1 cellular context compared by ENCODE assay signal in the genomic region with DNA sequence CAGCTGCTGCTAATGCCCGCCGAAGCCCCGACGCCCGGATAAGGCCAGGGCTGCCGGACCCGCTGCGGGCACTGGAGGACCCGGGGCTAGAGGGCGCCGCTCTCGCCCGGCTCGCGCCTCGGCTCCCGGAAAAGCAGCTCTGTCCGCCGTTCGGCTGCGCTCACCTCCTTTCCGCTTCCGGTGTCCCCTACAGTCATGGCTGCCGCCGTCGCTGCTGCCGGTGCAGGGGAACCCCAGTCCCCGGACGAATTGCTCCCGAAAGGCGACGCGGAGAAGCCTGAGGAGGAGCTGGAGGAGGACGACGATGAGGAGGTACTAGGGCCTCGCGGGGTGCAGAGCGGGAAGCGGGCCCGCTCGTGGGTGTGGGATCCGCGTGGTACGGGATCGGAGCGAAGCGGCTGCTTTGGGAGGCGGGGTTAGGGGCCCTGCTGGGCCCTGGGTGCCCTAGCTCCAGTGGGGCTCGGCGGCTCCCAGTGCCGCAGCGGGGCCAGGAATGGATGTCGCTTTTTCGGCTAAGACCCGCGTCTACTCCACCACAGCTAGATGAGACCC.
TF ChIP-seq lines count a peak whose summit lies in the region.

TSS of gene TOMM22 (plus strand) at position 174 of the 552 bp plus-strand sequence. CDS start at position 196, 22 bp downstream.

TF ChIP-seq in GM12878, 131 proteins besides CTCF, POLR2A, EP300 and RAD21 (continued from another document and continues in another):
- TF ChIP-seq ZBTB11 (CRISPR knock-in tag; IDR thresholded peaks at IDR 0.05) (peak; percentile 79), REST (IDR thresholded peaks at IDR 0.05; ENCODE audit: low read depth, low read length) (no peak), IKZF2 (IDR thresholded peaks at IDR 0.05) (peak in 1 of 2 experiments; percentile 33; a peak in 1 of 4 replicates), PKNOX1 (IDR thresholded peaks at IDR 0.05) (peak; percentile 65), CUX1 (IDR thresholded peaks at IDR 0.05; ENCODE audit: insufficient replicate concordance, low read depth, low read length) (no peak), IKZF1 (conservative IDR thresholded peaks at IDR 0.05) (peak; percentile 98), PAX5 (IDR thresholded peaks at IDR 0.05; ENCODE audit: borderline replicate concordance, low read depth, low read length) (no peak), BHLHE40 (IDR thresholded peaks at IDR 0.05; ENCODE audit: borderline replicate concordance in 1 of 2, low read depth in 2 of 2, low read length in 1 of 2) (peak; percentile 49 to 70; a peak in 3 of 4 replicates), NR2C1 (IDR thresholded peaks at IDR 0.05) (peak; percentile 93), PML (IDR thresholded peaks at IDR 0.05; ENCODE audit: low read length) (peak; percentile 87; the same call in 1 of the 2 replicates), NR2C2 (IDR thresholded peaks at IDR 0.05; ENCODE audit: borderline replicate concordance, control insufficient read depth, insufficient read length, low read depth) (no peak), STAT1 (conservative IDR thresholded peaks at IDR 0.05) (0 out of 2 replicates have a peak, but pooled peaks have one; percentile 72), BMI1 (IDR thresholded peaks at IDR 0.05; ENCODE audit: borderline replicate concordance) (no peak), DPF2 (IDR thresholded peaks at IDR 0.05) (peak; percentile 60; the same call in 1 of the 2 replicates), CHD4 (IDR thresholded peaks at IDR 0.05) (no peak), MTA2 (IDR thresholded peaks at IDR 0.05; ENCODE audit: low read depth) (no peak), RB1 (IDR thresholded peaks at IDR 0.05; ENCODE audit: borderline replicate concordance) (peak; percentile 90; the same call in 1 of the 2 replicates), TCF12 (IDR thresholded peaks at IDR 0.05; ENCODE audit: low read depth, low read length) (peak; percentile 40; the same call in 1 of the 2 replicates), USF2 (IDR thresholded peaks at IDR 0.05; ENCODE audit: borderline replicate concordance, low read depth, low read length) (no peak), ZZZ3 (IDR thresholded peaks at IDR 0.05; ENCODE audit: control insufficient read depth, insufficient read length, low read depth) (no peak), NRF1 (conservative IDR thresholded peaks at IDR 0.05; ENCODE audit: low read depth, low read length) (no peak)
- TF ChIP-seq, protein P1, sequence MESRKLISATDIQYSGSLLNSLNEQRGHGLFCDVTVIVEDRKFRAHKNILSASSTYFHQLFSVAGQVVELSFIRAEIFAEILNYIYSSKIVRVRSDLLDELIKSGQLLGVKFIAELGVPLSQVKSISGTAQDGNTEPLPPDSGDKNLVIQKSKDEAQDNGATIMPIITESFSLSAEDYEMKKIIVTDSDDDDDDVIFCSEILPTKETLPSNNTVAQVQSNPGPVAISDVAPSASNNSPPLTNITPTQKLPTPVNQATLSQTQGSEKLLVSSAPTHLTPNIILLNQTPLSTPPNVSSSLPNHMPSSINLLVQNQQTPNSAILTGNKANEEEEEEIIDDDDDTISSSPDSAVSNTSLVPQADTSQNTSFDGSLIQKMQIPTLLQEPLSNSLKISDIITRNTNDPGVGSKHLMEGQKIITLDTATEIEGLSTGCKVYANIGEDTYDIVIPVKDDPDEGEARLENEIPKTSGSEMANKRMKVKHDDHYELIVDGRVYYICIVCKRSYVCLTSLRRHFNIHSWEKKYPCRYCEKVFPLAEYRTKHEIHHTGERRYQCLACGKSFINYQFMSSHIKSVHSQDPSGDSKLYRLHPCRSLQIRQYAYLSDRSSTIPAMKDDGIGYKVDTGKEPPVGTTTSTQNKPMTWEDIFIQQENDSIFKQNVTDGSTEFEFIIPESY (IDR thresholded peaks at IDR 0.05), result peak; percentile 66; the same call in 1 of the 2 replicates
- TF ChIP-seq, protein P2, sequence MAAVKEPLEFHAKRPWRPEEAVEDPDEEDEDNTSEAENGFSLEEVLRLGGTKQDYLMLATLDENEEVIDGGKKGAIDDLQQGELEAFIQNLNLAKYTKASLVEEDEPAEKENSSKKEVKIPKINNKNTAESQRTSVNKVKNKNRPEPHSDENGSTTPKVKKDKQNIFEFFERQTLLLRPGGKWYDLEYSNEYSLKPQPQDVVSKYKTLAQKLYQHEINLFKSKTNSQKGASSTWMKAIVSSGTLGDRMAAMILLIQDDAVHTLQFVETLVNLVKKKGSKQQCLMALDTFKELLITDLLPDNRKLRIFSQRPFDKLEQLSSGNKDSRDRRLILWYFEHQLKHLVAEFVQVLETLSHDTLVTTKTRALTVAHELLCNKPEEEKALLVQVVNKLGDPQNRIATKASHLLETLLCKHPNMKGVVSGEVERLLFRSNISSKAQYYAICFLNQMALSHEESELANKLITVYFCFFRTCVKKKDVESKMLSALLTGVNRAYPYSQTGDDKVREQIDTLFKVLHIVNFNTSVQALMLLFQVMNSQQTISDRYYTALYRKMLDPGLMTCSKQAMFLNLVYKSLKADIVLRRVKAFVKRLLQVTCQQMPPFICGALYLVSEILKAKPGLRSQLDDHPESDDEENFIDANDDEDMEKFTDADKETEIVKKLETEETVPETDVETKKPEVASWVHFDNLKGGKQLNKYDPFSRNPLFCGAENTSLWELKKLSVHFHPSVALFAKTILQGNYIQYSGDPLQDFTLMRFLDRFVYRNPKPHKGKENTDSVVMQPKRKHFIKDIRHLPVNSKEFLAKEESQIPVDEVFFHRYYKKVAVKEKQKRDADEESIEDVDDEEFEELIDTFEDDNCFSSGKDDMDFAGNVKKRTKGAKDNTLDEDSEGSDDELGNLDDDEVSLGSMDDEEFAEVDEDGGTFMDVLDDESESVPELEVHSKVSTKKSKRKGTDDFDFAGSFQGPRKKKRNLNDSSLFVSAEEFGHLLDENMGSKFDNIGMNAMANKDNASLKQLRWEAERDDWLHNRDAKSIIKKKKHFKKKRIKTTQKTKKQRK (IDR thresholded peaks at IDR 0.05; ENCODE audit: low read depth, low read length), result no peak
- TF ChIP-seq, protein P3, sequence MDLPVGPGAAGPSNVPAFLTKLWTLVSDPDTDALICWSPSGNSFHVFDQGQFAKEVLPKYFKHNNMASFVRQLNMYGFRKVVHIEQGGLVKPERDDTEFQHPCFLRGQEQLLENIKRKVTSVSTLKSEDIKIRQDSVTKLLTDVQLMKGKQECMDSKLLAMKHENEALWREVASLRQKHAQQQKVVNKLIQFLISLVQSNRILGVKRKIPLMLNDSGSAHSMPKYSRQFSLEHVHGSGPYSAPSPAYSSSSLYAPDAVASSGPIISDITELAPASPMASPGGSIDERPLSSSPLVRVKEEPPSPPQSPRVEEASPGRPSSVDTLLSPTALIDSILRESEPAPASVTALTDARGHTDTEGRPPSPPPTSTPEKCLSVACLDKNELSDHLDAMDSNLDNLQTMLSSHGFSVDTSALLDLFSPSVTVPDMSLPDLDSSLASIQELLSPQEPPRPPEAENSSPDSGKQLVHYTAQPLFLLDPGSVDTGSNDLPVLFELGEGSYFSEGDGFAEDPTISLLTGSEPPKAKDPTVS (IDR thresholded peaks at IDR 0.05; ENCODE audit: low read depth, low read length), result no peak
- TF ChIP-seq, protein P4, sequence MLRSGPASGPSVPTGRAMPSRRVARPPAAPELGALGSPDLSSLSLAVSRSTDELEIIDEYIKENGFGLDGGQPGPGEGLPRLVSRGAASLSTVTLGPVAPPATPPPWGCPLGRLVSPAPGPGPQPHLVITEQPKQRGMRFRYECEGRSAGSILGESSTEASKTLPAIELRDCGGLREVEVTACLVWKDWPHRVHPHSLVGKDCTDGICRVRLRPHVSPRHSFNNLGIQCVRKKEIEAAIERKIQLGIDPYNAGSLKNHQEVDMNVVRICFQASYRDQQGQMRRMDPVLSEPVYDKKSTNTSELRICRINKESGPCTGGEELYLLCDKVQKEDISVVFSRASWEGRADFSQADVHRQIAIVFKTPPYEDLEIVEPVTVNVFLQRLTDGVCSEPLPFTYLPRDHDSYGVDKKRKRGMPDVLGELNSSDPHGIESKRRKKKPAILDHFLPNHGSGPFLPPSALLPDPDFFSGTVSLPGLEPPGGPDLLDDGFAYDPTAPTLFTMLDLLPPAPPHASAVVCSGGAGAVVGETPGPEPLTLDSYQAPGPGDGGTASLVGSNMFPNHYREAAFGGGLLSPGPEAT (IDR thresholded peaks at IDR 0.05; ENCODE audit: low read depth), result peak; percentile 100
